In the genomic region with DNA sequence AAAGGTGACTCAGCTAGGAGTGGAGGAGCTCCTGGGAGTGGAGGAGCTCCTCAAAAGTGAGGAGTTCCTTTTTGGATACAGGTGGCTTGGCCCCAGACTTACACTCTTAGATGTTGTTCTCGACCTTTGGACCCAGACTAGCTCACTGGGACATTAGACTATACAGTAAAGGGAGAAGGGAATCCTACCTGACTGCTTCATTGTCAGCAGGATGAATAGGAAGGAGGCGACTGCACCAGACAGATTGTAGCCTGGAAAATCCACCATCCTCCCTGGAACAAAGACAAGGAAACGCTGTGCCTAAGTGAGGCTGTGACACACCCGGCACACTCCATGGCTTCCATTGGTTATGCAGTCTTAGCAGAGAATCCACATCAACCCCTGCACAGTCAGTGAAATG, we compare ENCODE assay signal across 1 cellular context.
TF ChIP-seq lines count a peak whose summit lies in the region.

A gene with protein sequence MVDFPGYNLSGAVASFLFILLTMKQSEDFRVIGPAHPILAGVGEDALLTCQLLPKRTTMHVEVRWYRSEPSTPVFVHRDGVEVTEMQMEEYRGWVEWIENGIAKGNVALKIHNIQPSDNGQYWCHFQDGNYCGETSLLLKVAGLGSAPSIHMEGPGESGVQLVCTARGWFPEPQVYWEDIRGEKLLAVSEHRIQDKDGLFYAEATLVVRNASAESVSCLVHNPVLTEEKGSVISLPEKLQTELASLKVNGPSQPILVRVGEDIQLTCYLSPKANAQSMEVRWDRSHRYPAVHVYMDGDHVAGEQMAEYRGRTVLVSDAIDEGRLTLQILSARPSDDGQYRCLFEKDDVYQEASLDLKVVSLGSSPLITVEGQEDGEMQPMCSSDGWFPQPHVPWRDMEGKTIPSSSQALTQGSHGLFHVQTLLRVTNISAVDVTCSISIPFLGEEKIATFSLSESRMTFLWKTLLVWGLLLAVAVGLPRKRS (minus strand): TSS at position 325 of the 400 bp plus-strand sequence. CDS start 58 bp downstream, at position 267.

TF ChIP-seq in H1, 55 proteins besides CTCF, POLR2A, EP300 and RAD21:
- TF ChIP-seq ASH2L (IDR thresholded peaks at IDR 0.05; ENCODE audit: low read length) (no peak), ZNF274 (IDR thresholded peaks at IDR 0.05; ENCODE audit: borderline replicate concordance, extremely low read depth, low read length) (no peak), CREB1 (IDR thresholded peaks at IDR 0.05) (no peak), SRF (IDR thresholded peaks at IDR 0.05; ENCODE audit: low read depth, low read length) (no peak)
